ENCODE assay signal across 8 cellular contexts in genomic region chr5:173055722-173055982, GRCh38. TPM values are rescaled to one million over a fixed set of nuclear protein-coding genes. Genes with fewer than 3 reads are reported as not detected.
A peak's percentile ranks its signal among the peaks of the same experiment; 100 is the strongest.
DNase-seq lines count a peak whose midpoint lies in the region; ATAC-seq and TF ChIP-seq lines count a peak whose summit lies in the region.

No MANE protein-coding gene starts in this region.

- H3K4me1 ChIP-seq in gastroesophageal sphincter: peaks cover 0 to 42% (median 17%) of the 10 kb centered on the region in 3 donors

- 0% methylated on average over 1 to 4 of the region's 11 CpGs for WGBS in gastroesophageal sphincter (ENCODE audit: low coverage in 1 of 2), 2 donors

- H3K27me3 ChIP-seq in gastroesophageal sphincter: no peaks in the 10 kb centered on the region

- peaks cover 20% of the 10 kb centered on the region for H3K4me1 Mint-ChIP-seq in T-helper 1 cell treated with Interleukin-12 subunit alpha and Interleukin-12 subunit beta and Interleukin-4 antibody, amounts not matched to agents 30 μg/mL and 1 μg/mL, for 36 hours (ENCODE audit: low read depth)
- H3K4me1 Mint-ChIP-seq in stimulated activated naive B cell treated with anti-CD40 and anti-IgM and Interleukin-4, amounts not matched to agents 10 μg/mL and 1 μg/mL and 100 μg/mL, for 72 hours: peaks cover 13 to 37% of the 10 kb centered on the region in 2 donors

- H3K9me3 Mint-ChIP-seq in T-helper 1 cell treated with Interleukin-12 subunit alpha and Interleukin-12 subunit beta and Interleukin-4 antibody, amounts not matched to agents 30 μg/mL and 1 μg/mL, for 36 hours: no peaks in the 10 kb centered on the region
- no peaks in the 10 kb centered on the region for H3K9me3 Mint-ChIP-seq in stimulated activated naive B cell treated with anti-CD40 and anti-IgM and Interleukin-4, amounts not matched to agents 10 μg/mL and 1 μg/mL and 100 μg/mL, for 72 hours

- TF ChIP-seq EP300 in gastroesophageal sphincter (IDR thresholded peaks at IDR 0.05): no peak

- DNase-seq in AG09309 (ENCODE audit: low read depth): no peak
- DNase-seq in stimulated activated naive B cell treated with anti-CD40 and anti-IgM and Interleukin-4, amounts not matched to agents 10 μg/mL and 1 μg/mL and 100 μg/mL, for 72 hours: no peak
- DNase-seq in omental fat pad (ENCODE audit: low spot score): no peak
- no peak for DNase-seq in COLO668 (lab: John Stamatoyannopoulos, UW; ENCODE audit: unreplicated experiment)
- no peak for DNase-seq in activated gamma-delta T cell (lab: John Stamatoyannopoulos, UW)

- H3K27ac ChIP-seq in gastroesophageal sphincter: peak overlapping the region in 3 of 4 donors; percentile 97 to 100 (median 99)

- TF ChIP-seq CTCF in AG09309 (IDR thresholded peaks at IDR 0.05; ENCODE audit: control insufficient read depth, insufficient read depth, low read depth, low read length, missing control alignments) (no peak), gastroesophageal sphincter (IDR thresholded peaks at IDR 0.05) (no peak), omental fat pad (IDR thresholded peaks at IDR 0.05) (no peak)

- H3K4me3 ChIP-seq in AG09309 (ENCODE audit: control insufficient read depth, low read depth, low read length) (peak overlapping the region; percentile 64), gastroesophageal sphincter (peak overlapping the region; percentile 73 to 95)

- peaks cover 8% of the 10 kb centered on the region for H3K27me3 Mint-ChIP-seq in T-helper 1 cell treated with Interleukin-12 subunit alpha and Interleukin-12 subunit beta and Interleukin-4 antibody, amounts not matched to agents 30 μg/mL and 1 μg/mL, for 36 hours (ENCODE audit: low read depth)
- H3K27me3 Mint-ChIP-seq in stimulated activated naive B cell treated with anti-CD40 and anti-IgM and Interleukin-4, amounts not matched to agents 10 μg/mL and 1 μg/mL and 100 μg/mL, for 72 hours: peaks cover 7% of the 10 kb centered on the region in 2 donors

- H3K4me3 Mint-ChIP-seq in T-helper 1 cell treated with Interleukin-12 subunit alpha and Interleukin-12 subunit beta and Interleukin-4 antibody, amounts not matched to agents 30 μg/mL and 1 μg/mL, for 36 hours: peak overlapping the region; percentile 87
- peak overlapping the region; percentile 78 to 97 for H3K4me3 Mint-ChIP-seq in stimulated activated naive B cell treated with anti-CD40 and anti-IgM and Interleukin-4, amounts not matched to agents 10 μg/mL and 1 μg/mL and 100 μg/mL, for 72 hours

- H3K9me3 ChIP-seq in gastroesophageal sphincter: no peaks in the 10 kb centered on the region

- peak overlapping the region; percentile 84 for H3K27ac Mint-ChIP-seq in T-helper 1 cell treated with Interleukin-12 subunit alpha and Interleukin-12 subunit beta and Interleukin-4 antibody, amounts not matched to agents 30 μg/mL and 1 μg/mL, for 36 hours
- H3K27ac Mint-ChIP-seq in stimulated activated naive B cell treated with anti-CD40 and anti-IgM and Interleukin-4, amounts not matched to agents 10 μg/mL and 1 μg/mL and 100 μg/mL, for 72 hours: peak overlapping the region; percentile 78

- TF ChIP-seq POLR2A in gastroesophageal sphincter (IDR thresholded peaks at IDR 0.05): no peak

- peaks cover 3% of the 10 kb centered on the region for H3K36me3 Mint-ChIP-seq in T-helper 1 cell treated with Interleukin-12 subunit alpha and Interleukin-12 subunit beta and Interleukin-4 antibody, amounts not matched to agents 30 μg/mL and 1 μg/mL, for 36 hours (ENCODE audit: low read depth)
- H3K36me3 Mint-ChIP-seq in stimulated activated naive B cell treated with anti-CD40 and anti-IgM and Interleukin-4, amounts not matched to agents 10 μg/mL and 1 μg/mL and 100 μg/mL, for 72 hours: peaks cover 0 to 4% of the 10 kb centered on the region in 2 donors

- no peaks in the 10 kb centered on the region for H3K36me3 ChIP-seq in gastroesophageal sphincter

- peak; percentile 5 for ATAC-seq in GM21528 (IDR thresholded peaks at IDR 0.05; ENCODE audit: low FRiP score, unreplicated experiment)
- ATAC-seq in gastroesophageal sphincter: no peak
- ATAC-seq in stimulated activated naive B cell treated with anti-CD40 and anti-IgM and Interleukin-4, amounts not matched to agents 10 μg/mL and 1 μg/mL and 100 μg/mL, for 72 hours (replicated peaks): no peak
- ATAC-seq in omental fat pad (ENCODE audit: low FRiP score): no peak

RNA-seq across cellular contexts. Expression of gene CREBRF, which starts 0.5 kb away (rescaled TPM):
- total RNA-seq in gastroesophageal sphincter: 10 to 100 TPM; 44.2 to 72.7 (median 64.0) TPM
- total RNA-seq in omental fat pad: 10 to 100 TPM; 33.7 to 67.6 (median 36.4) TPM
